Comparison of ENCODE assay signal across 8 cellular contexts in genomic region chr3:113912551-113913246, GRCh38. TPM values are rescaled to one million over a fixed set of nuclear protein-coding genes. Genes with fewer than 3 reads are reported as not detected.
DNase-seq lines count a peak whose midpoint lies in the region; ATAC-seq and TF ChIP-seq lines count a peak whose summit lies in the region.

No MANE protein-coding gene starts in this region.

- H3K4me3 ChIP-seq in Loucy (ENCODE audit: low read length, poor library complexity, severe bottlenecking): peak overlapping the region; percentile 49
- H3K4me3 ChIP-seq in cardiac fibroblast (replicated peaks in 1 of 2; ENCODE audit: low read depth in 2 of 2, low read length in 2 of 2): no peak overlapping the region
- no peak overlapping the region for H3K4me3 ChIP-seq in right lobe of liver

- no peak overlapping the region for H3K9ac ChIP-seq in Loucy (ENCODE audit: low read depth, low read length, poor library complexity, severe bottlenecking)

- no peaks in the 10 kb centered on the region for H3K79me2 ChIP-seq in Loucy (ENCODE audit: insufficient read depth, low read length)

- TF ChIP-seq POLR2A in right lobe of liver (IDR thresholded peaks at IDR 0.05): no peak

- TF ChIP-seq CTCF in AG09319 (IDR thresholded peaks at IDR 0.05; ENCODE audit: low read depth, low read length) (peak; percentile 58), GM12874 (IDR thresholded peaks at IDR 0.05; ENCODE audit: insufficient read depth, low read depth, low read length) (peak; percentile 67), Loucy (conservative IDR thresholded peaks at IDR 0.05; ENCODE audit: low read length) (peak; percentile 73), cardiac fibroblast (IDR thresholded peaks at IDR 0.05; ENCODE audit: low read depth, low read length) (peak; percentile 65), right lobe of liver (IDR thresholded peaks at IDR 0.05) (peak; percentile 60 to 93 (median 69)), type B pancreatic cell (conservative IDR thresholded peaks at IDR 0.05) (peak; percentile 77)

- H3K4me1 ChIP-seq in Loucy (ENCODE audit: insufficient read depth, low read length, poor library complexity, severe bottlenecking) (no peaks in the 10 kb centered on the region), right lobe of liver (peaks cover 0 to 6% (median 0%) of the 10 kb centered on the region in 4 donors)

- H3K27me3 ChIP-seq in Loucy (ENCODE audit: insufficient read depth, low read length, poor library complexity, severe bottlenecking): no peaks in the 10 kb centered on the region
- H3K27me3 ChIP-seq in right lobe of liver: no peaks in the 10 kb centered on the region

- H3K9me2 ChIP-seq in Loucy (replicated peaks; ENCODE audit: low read depth, low read length): no peaks in the 10 kb centered on the region

- no peaks in the 10 kb centered on the region for H4K20me1 ChIP-seq in Loucy (ENCODE audit: insufficient read depth, low read length, poor library complexity, severe bottlenecking)

- H3K9me3 Mint-ChIP-seq in type B pancreatic cell: no peaks in the 10 kb centered on the region

- peak overlapping the region; percentile 63 for H3K27ac Mint-ChIP-seq in type B pancreatic cell

- no peaks in the 10 kb centered on the region for H3K4me1 Mint-ChIP-seq in type B pancreatic cell (ENCODE audit: unreplicated experiment)

- no peaks in the 10 kb centered on the region for H3K9me3 ChIP-seq in Loucy (ENCODE audit: insufficient read depth, low read depth, low read length)
- H3K9me3 ChIP-seq in right lobe of liver: no peaks in the 10 kb centered on the region

- peak; percentile 31 for DNase-seq in AG09319 (ENCODE audit: extremely low read depth, low read depth)
- peak; percentile 53 to 70 for DNase-seq in SHP77 (lab: John Stamatoyannopoulos, UW)
- peak; percentile 76 to 83 for DNase-seq in cardiac fibroblast (ENCODE audit: low read depth in 2 of 2)
- peak in 1 of 3 donors; percentile 52 for DNase-seq in right lobe of liver
- DNase-seq in type B pancreatic cell (ENCODE audit: extremely low spot score, unreplicated experiment): no peak

- peak overlapping the region; percentile 50 for H2AFZ ChIP-seq in Loucy (ENCODE audit: low read length)

- no peaks in the 10 kb centered on the region for H3K36me3 Mint-ChIP-seq in type B pancreatic cell

- H3K27ac ChIP-seq in right lobe of liver: peak overlapping the region in 2 of 3 donors; percentile 33 to 68

- no peaks in the 10 kb centered on the region for H3K27me3 Mint-ChIP-seq in type B pancreatic cell

- H3K4me3 Mint-ChIP-seq in type B pancreatic cell: no peak overlapping the region

- H3K36me3 ChIP-seq in Loucy (ENCODE audit: insufficient read depth, low read length) (no peaks in the 10 kb centered on the region), right lobe of liver (peaks cover 0 to 11% (median 0%) of the 10 kb centered on the region in 4 donors)

- 64% methylated on average over 3 of the region's 3 CpGs for WGBS in right lobe of liver (ENCODE audit: insufficient coverage, low coverage, low lambda C conversion rate, missing lambda C conversion rate)

- no peaks in the 10 kb centered on the region for H3F3A ChIP-seq in Loucy (ENCODE audit: low read depth)

- intact Hi-C loops in right lobe of liver (cut with DNase I): no loop called here

- ATAC-seq in HG02571 (IDR thresholded peaks at IDR 0.05; ENCODE audit: unreplicated experiment) (peak; percentile 96), right lobe of liver (peak; percentile 99 to 100 (median 100))

- H3K4me2 ChIP-seq in Loucy (ENCODE audit: low read depth, low read length, poor library complexity, severe bottlenecking): peak overlapping the region; percentile 55

RNA-seq across cellular contexts. Expression of gene ZDHHC23, which starts 35.1 kb away (rescaled TPM):
- total RNA-seq in right lobe of liver (10 to 100 TPM in 3 of 6 experiments, 1 to 10 TPM in 3; 7.0 to 14.6 (median 9.9) TPM), type B pancreatic cell (ENCODE audit: low replicate concordance) (8.1 and 8.5 TPM in 2 replicates)
